ENCODE assay signal across 8 cellular contexts in genomic region chr12:69154585-69155363, GRCh38.
DNase-seq lines count a peak whose midpoint lies in the region; TF ChIP-seq lines count a peak whose summit lies in the region.

No MANE protein-coding gene starts in this region.

- H3K9me3 ChIP-seq in breast epithelium, result no peaks in the 10 kb centered on the region

- no peak for TF ChIP-seq POLR2A in breast epithelium (IDR thresholded peaks at IDR 0.05)

- H3K27me3 ChIP-seq in breast epithelium (no peaks in the 10 kb centered on the region), kidney epithelial cell (ENCODE audit: control insufficient read depth, insufficient read depth, low read length) (no peaks in the 10 kb centered on the region)

- intact Hi-C loops in breast epithelium (cut with DNase I; ENCODE audit: low total_unique reads), result no loop called here

- H3K4me1 ChIP-seq in breast epithelium, result no peaks in the 10 kb centered on the region

- H3K4me3 ChIP-seq in HFF-Myc (replicated peaks; ENCODE audit: low read depth, low read length) (no peak overlapping the region), WI38 (ENCODE audit: low read depth, low read length) (no peak overlapping the region), breast epithelium (no peak overlapping the region), kidney epithelial cell (ENCODE audit: low read depth, low read length) (no peak overlapping the region)

- H3K27ac ChIP-seq in breast epithelium, result no peak overlapping the region

- H3K36me3 ChIP-seq in breast epithelium, result no peaks in the 10 kb centered on the region
- H3K36me3 ChIP-seq in kidney epithelial cell (ENCODE audit: control insufficient read depth, insufficient read depth, low read length), result no peaks in the 10 kb centered on the region

- peak; percentile 96 for TF ChIP-seq CTCF in HFF-Myc (IDR thresholded peaks at IDR 0.05; ENCODE audit: low read depth, low read length, missing control alignments)
- TF ChIP-seq CTCF in WI38 (IDR thresholded peaks at IDR 0.05; ENCODE audit: low read depth, low read length), result peak; percentile 94
- peak; percentile 72 to 76 (median 76) for TF ChIP-seq CTCF in breast epithelium (IDR thresholded peaks at IDR 0.05)
- peak; percentile 91 for TF ChIP-seq CTCF in kidney epithelial cell (IDR thresholded peaks at IDR 0.05; ENCODE audit: insufficient read depth, low read length, poor library complexity, severe bottlenecking)

- DNase-seq in Daoy (ENCODE audit: low read depth) (peak; percentile 65), HFF-Myc (ENCODE audit: extremely low read depth, low read depth) (no peak), NCI-H2196 (lab: John Stamatoyannopoulos, UW; ENCODE audit: unreplicated experiment) (peak; percentile 79), breast epithelium (ENCODE audit: low spot score in 2 of 2) (peak; percentile 38 to 58), kidney epithelial cell (ENCODE audit: low read depth) (no peak), cortex of kidney (lab: John Stamatoyannopoulos, UW) (no peak)
- peak; percentile 83 for DNase-seq in stimulated activated CD4-positive, alpha-beta T cell treated with anti-CD3 and anti-CD28 coated beads, Interleukin-4, amount 100 ng/mL, for 24 hours

Comparison
In these comparisons a context has a peak if more than half of its experiments do, and no peak if none do; other contexts are left out.
1. DNase-seq: peak in Daoy (single experiment), NCI-H2196 (single experiment), breast epithelium (2 of 2) and stimulated activated CD4-positive, alpha-beta T cell treated with anti-CD3 and anti-CD28 coated beads, Interleukin-4, amount 100 ng/mL, for 24 hours (single experiment); none in HFF-Myc (single experiment), kidney epithelial cell (single experiment) and cortex of kidney (single experiment).
2. Peak in every context shown above with its lines, with median percentiles within 50 percentile points of each other: CTCF ChIP-seq.